ENCODE assay signal across 31 cellular contexts in genomic region chr4:149293233-149293632, GRCh38.
"Had no signal": no experiment of that assay in that cellular context is flagged by ENCODE, and none has a peak within 500 bp of the region (broad histone marks: within the 10 kb centered on the region; RNA-seq: fewer than 3 reads in every experiment).

No MANE protein-coding gene starts in this region.

- H3K4me1 Mint-ChIP-seq: activated naive CD8-positive, alpha-beta T cell treated with anti-CD3 and anti-CD28 coated beads for 36 hours; stimulated activated effector memory CD8-positive, alpha-beta T cell treated with anti-CD3 and anti-CD28 coated beads, Interleukin-12 subunit alpha, Interleukin-12 subunit beta, amount 100 ng/mL, for 72 hours; T-helper 17 cell had no signal

- H3K36me3 Mint-ChIP-seq: activated naive CD8-positive, alpha-beta T cell treated with anti-CD3 and anti-CD28 coated beads for 36 hours; brain; natural killer cell treated with Interleukin-12 subunit alpha and Interleukin-12 subunit beta and Interleukin-15 and Interleukin-18, amount 100 ng/mL, for 72 hours; stimulated activated effector memory CD8-positive, alpha-beta T cell treated with anti-CD3 and anti-CD28 coated beads, Interleukin-12 subunit alpha, Interleukin-12 subunit beta, amount 100 ng/mL, for 72 hours had no signal

- H3K27ac Mint-ChIP-seq: activated naive CD8-positive, alpha-beta T cell treated with anti-CD3 and anti-CD28 coated beads for 36 hours; brain; natural killer cell treated with Interleukin-12 subunit alpha and Interleukin-12 subunit beta and Interleukin-15 and Interleukin-18, amount 100 ng/mL, for 72 hours; stimulated activated effector memory CD8-positive, alpha-beta T cell treated with anti-CD3 and anti-CD28 coated beads, Interleukin-12 subunit alpha, Interleukin-12 subunit beta, amount 100 ng/mL, for 72 hours; stimulated activated naive CD8-positive, alpha-beta T cell treated with anti-CD3 and anti-CD28 coated beads, Interleukin-15, Interleukin-2, amounts not matched to agents 100 ng/mL and 50 ng/mL, for 24 hours; T-helper 17 cell had no signal

- H3K9me3 Mint-ChIP-seq: activated naive CD8-positive, alpha-beta T cell treated with anti-CD3 and anti-CD28 coated beads for 36 hours; stimulated activated naive CD8-positive, alpha-beta T cell treated with anti-CD3 and anti-CD28 coated beads, Interleukin-15, Interleukin-2, amounts not matched to agents 100 ng/mL and 50 ng/mL, for 24 hours had no signal

- H3K27me3 ChIP-seq: adrenal gland, ascending aorta, cardiac muscle cell, gastrocnemius medialis had no signal

- H3K9me3 ChIP-seq: adrenal gland, ascending aorta, gastrocnemius medialis, lower lobe of right lung, mucosa of descending colon, thoracic aorta had no signal

- ATAC-seq: activated CD4-positive, CD25-positive, alpha-beta regulatory T cell treated with anti-CD3 and anti-CD28 coated beads, Interleukin-2, amount 50 U/mL, for 24 hours; gastrocnemius medialis; lower lobe of right lung; mucosa of descending colon; natural killer cell treated with Interleukin-12 subunit alpha and Interleukin-12 subunit beta and Interleukin-15 and Interleukin-18, amount 100 ng/mL, for 72 hours; sciatic nerve; stimulated activated effector memory CD8-positive, alpha-beta T cell treated with anti-CD3 and anti-CD28 coated beads, Interleukin-12 subunit alpha, Interleukin-12 subunit beta, amount 100 ng/mL, for 72 hours; T-helper 17 cell had no signal

- H3K27me3 Mint-ChIP-seq: activated naive CD8-positive, alpha-beta T cell treated with anti-CD3 and anti-CD28 coated beads for 36 hours; natural killer cell treated with Interleukin-12 subunit alpha and Interleukin-12 subunit beta and Interleukin-15 and Interleukin-18, amount 100 ng/mL, for 72 hours; stimulated activated naive CD8-positive, alpha-beta T cell treated with anti-CD3 and anti-CD28 coated beads, Interleukin-15, Interleukin-2, amounts not matched to agents 100 ng/mL and 50 ng/mL, for 24 hours; T-helper 17 cell had no signal

- H3K36me3 ChIP-seq: adrenal gland, ascending aorta, cardiac muscle cell, gastrocnemius medialis, lower lobe of right lung, thoracic aorta, WERI-Rb-1 had no signal

- H3K4me3 Mint-ChIP-seq: activated naive CD8-positive, alpha-beta T cell treated with anti-CD3 and anti-CD28 coated beads for 36 hours; brain; natural killer cell treated with Interleukin-12 subunit alpha and Interleukin-12 subunit beta and Interleukin-15 and Interleukin-18, amount 100 ng/mL, for 72 hours; stimulated activated effector memory CD8-positive, alpha-beta T cell treated with anti-CD3 and anti-CD28 coated beads, Interleukin-12 subunit alpha, Interleukin-12 subunit beta, amount 100 ng/mL, for 72 hours; stimulated activated naive CD8-positive, alpha-beta T cell treated with anti-CD3 and anti-CD28 coated beads, Interleukin-15, Interleukin-2, amounts not matched to agents 100 ng/mL and 50 ng/mL, for 24 hours; T-helper 17 cell had no signal

- H3K27ac ChIP-seq: adrenal gland, ascending aorta, cardiac muscle cell, gastrocnemius medialis, lower lobe of right lung, thoracic aorta, WERI-Rb-1 had no signal

- FAIRE-seq: endothelial cell of umbilical vein, keratinocyte, small intestine, urothelium cell line had no signal

- DNase-seq: activated CD4-positive, alpha-beta T cell treated with anti-CD3 and anti-CD28 coated beads for 48 hours; activated CD4-positive, alpha-beta T cell treated with anti-CD3 and anti-CD28 coated beads, Interleukin-2, amount 50 U/mL, for 48 hours; activated CD8-positive, alpha-beta memory T cell treated with anti-CD3 and anti-CD28 coated beads for 24 hours; activated effector memory CD4-positive, alpha-beta T cell treated with Interleukin-2 at 50 U/mL for 16 hours; activated naive CD4-positive, alpha-beta T cell treated with Interleukin-2 at 50 U/mL for 16 hours; activated naive CD8-positive, alpha-beta T cell treated with anti-CD3 and anti-CD28 coated beads for 36 hours; adrenal gland; gastrocnemius medialis; glutamatergic neuron; hippocampal formation; lower lobe of right lung; mesendoderm; mucosa of descending colon; small intestine; stimulated activated CD4-positive, alpha-beta T cell treated with anti-CD3 and anti-CD28 coated beads, Interleukin-4, amount 100 ng/mL, for 24 hours; T-helper 17 cell; T1000; trophoblast cell; WERI-Rb-1 had no signal

- H3K4me1 ChIP-seq: adrenal gland, ascending aorta, lower lobe of right lung had no signal

- H3K4me3 ChIP-seq: adrenal gland, ascending aorta, cardiac muscle cell, gastrocnemius medialis, lower lobe of right lung, mucosa of descending colon, thoracic aorta had no signal
